In genomic region chr6:104698979-104699378, GRCh38 we compare ENCODE assay signal across 36 cellular contexts.
"Had no signal": no experiment of that assay in that cellular context is flagged by ENCODE, and none has a peak within 500 bp of the region (broad histone marks: within the 10 kb centered on the region; RNA-seq: fewer than 3 reads in every experiment).

No MANE protein-coding gene starts in this region.

- H3K4me3 Mint-ChIP-seq: activated B cell treated with CpG ODN at 0.5 μM for 24 hours; activated CD4-positive, alpha-beta memory T cell treated with anti-CD3 and anti-CD28 coated beads for 36 hours; activated naive CD8-positive, alpha-beta T cell treated with anti-CD3 and anti-CD28 coated beads for 36 hours; activated T-cell treated with anti-CD3 and anti-CD28 coated beads, Interleukin-2, amount 50 U/mL, for 72 hours; activated T-helper 17 cell treated with anti-CD3 and anti-CD28 coated beads, Interleukin-2, amount 50 U/mL, for 72 hours had no signal

- H3K27me3 ChIP-seq: brain microvascular endothelial cell, MG63 had no signal

- H3K27ac ChIP-seq: brain microvascular endothelial cell, RWPE1, VCaP had no signal

- H3K27ac Mint-ChIP-seq: activated B cell treated with CpG ODN at 0.5 μM for 24 hours; activated CD4-positive, alpha-beta memory T cell treated with anti-CD3 and anti-CD28 coated beads for 36 hours; activated naive CD8-positive, alpha-beta T cell treated with anti-CD3 and anti-CD28 coated beads for 36 hours; activated T-cell treated with anti-CD3 and anti-CD28 coated beads, Interleukin-2, amount 50 U/mL, for 72 hours; activated T-helper 17 cell treated with anti-CD3 and anti-CD28 coated beads, Interleukin-2, amount 50 U/mL, for 72 hours had no signal

- H3K4me3 ChIP-seq: MG63 had no signal

- ATAC-seq: activated T-cell treated with anti-CD3 and anti-CD28 coated beads, Interleukin-2, amount 50 U/mL, for 72 hours; activated T-helper 17 cell treated with anti-CD3 and anti-CD28 coated beads, Interleukin-2, amount 50 U/mL, for 72 hours; PC-3; Right ventricle myocardium inferior had no signal

- DNase-seq: activated B cell treated with CpG ODN at 0.5 μM for 24 hours; activated CD4-positive, alpha-beta memory T cell treated with anti-CD3 and anti-CD28 coated beads for 36 hours; activated CD4-positive, alpha-beta T cell treated with anti-CD3 and anti-CD28 coated beads for 4 hours; activated CD4-positive, alpha-beta T cell treated with anti-CD3 and anti-CD28 coated beads, Interleukin-2, amount 50 U/mL, for 1 hour; activated CD4-positive, CD25-positive, alpha-beta regulatory T cell treated with anti-CD3 and anti-CD28 coated beads, Interleukin-2, amount 50 U/mL, for 72 hours; activated effector memory CD4-positive, alpha-beta T cell treated with anti-CD3 and anti-CD28 coated beads, Interleukin-2, amount 50 U/mL, for 16 hours; activated naive CD4-positive, alpha-beta T cell; activated naive CD4-positive, alpha-beta T cell treated with anti-CD3 and anti-CD28 coated beads, Interleukin-2, amount 50 U/mL, for 16 hours; activated naive CD8-positive, alpha-beta T cell treated with anti-CD3 and anti-CD28 coated beads for 36 hours; activated T-cell treated with anti-CD3 and anti-CD28 coated beads, Interleukin-2, amount 50 U/mL, for 1 hour; activated T-cell treated with anti-CD3 and anti-CD28 coated beads, Interleukin-2, amount 50 U/mL, for 72 hours; amniotic stem cell; aorta; brain microvascular endothelial cell; central memory CD4-positive, alpha-beta T cell; Karpas-422; MG63; NCI-H1048; NCI-H1105 treated with DMSO at 0.1 percent for 48 hours; NCI-H1436; NCI-H1694; NCI-H1930; NCI-H2081 treated with DMSO at 0.1 percent for 48 hours; NCI-H226; NCI-H446 treated with DMSO at 0.1 percent for 48 hours; NCI-H524 treated with DMSO at 0.1 percent for 48 hours; PC-3; SW 1271; T-helper 1 cell; T-helper 2 cell; T-helper 9 cell had no signal

- FAIRE-seq: RCC 7860 had no signal

- H3K9me3 Mint-ChIP-seq: activated B cell treated with CpG ODN at 0.5 μM for 24 hours; activated CD4-positive, alpha-beta memory T cell treated with anti-CD3 and anti-CD28 coated beads for 36 hours; activated naive CD8-positive, alpha-beta T cell treated with anti-CD3 and anti-CD28 coated beads for 36 hours; activated T-helper 17 cell treated with anti-CD3 and anti-CD28 coated beads, Interleukin-2, amount 50 U/mL, for 72 hours had no signal

- H3K9me3 ChIP-seq: MG63 had no signal

- H3K36me3 ChIP-seq: brain microvascular endothelial cell, MG63 had no signal

- H3K4me1 Mint-ChIP-seq: activated B cell treated with CpG ODN at 0.5 μM for 24 hours had no signal

- H3K36me3 Mint-ChIP-seq: activated CD4-positive, alpha-beta memory T cell treated with anti-CD3 and anti-CD28 coated beads for 36 hours; activated naive CD8-positive, alpha-beta T cell treated with anti-CD3 and anti-CD28 coated beads for 36 hours had no signal

- H3K27me3 Mint-ChIP-seq: activated B cell treated with CpG ODN at 0.5 μM for 24 hours; activated CD4-positive, alpha-beta memory T cell treated with anti-CD3 and anti-CD28 coated beads for 36 hours; activated naive CD8-positive, alpha-beta T cell treated with anti-CD3 and anti-CD28 coated beads for 36 hours; activated T-helper 17 cell treated with anti-CD3 and anti-CD28 coated beads, Interleukin-2, amount 50 U/mL, for 72 hours had no signal
